Comparison of ENCODE assay signal across 28 cellular contexts in the genomic region with DNA sequence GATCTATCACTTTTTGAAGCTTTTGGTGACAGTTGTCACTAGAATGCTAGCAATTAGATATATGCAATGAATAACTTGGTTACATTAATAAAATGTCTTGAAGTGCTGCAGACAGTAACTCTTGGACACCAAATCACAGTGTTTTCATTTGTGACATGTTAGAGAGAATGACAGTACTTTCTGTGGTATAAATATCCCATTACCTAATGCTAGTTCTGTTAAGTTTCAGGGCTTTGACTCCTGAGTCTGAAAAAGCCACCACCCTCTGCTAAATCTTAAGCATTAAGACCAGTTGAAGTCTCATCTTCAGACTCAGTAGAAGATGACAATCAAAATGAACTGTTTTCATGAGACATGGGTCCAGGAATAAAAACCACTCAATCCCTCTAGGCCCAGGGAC. TPM values are rescaled to one million over a fixed set of nuclear protein-coding genes. Genes with fewer than 3 reads are reported as not detected.
"Had no signal": no experiment of that assay in that cellular context is flagged by ENCODE, and none has a peak within 500 bp of the region (broad histone marks: within the 10 kb centered on the region; RNA-seq: fewer than 3 reads in every experiment).

No MANE protein-coding gene starts in this region.

- DNase-seq: activated CD4-positive, alpha-beta T cell treated with anti-CD3 and anti-CD28 coated beads for 4 hours; activated CD8-positive, alpha-beta memory T cell treated with anti-CD3 and anti-CD28 coated beads, Interleukin-2, amount 50 U/mL, for 4 hours; activated CD8-positive, alpha-beta T cell treated with anti-CD3 and anti-CD28 coated beads for 36 hours; activated gamma-delta T cell treated with Interleukin-2 at 50 U/mL for 16 hours; activated naive CD4-positive, alpha-beta T cell treated with anti-CD3 and anti-CD28 coated beads, Interleukin-2, amount 10 ng/mL, durations not matched to agents 7 days and 5 days; activated naive CD8-positive, alpha-beta T cell treated with anti-CD3 and anti-CD28 coated beads for 36 hours; activated T-cell treated with anti-CD3 and anti-CD28 coated beads, Interleukin-2, amount 50 U/mL, for 72 hours; cerebellar nuclear complex; MG63; NCI-H1105 treated with DMSO at 0.1 percent for 48 hours; NCI-H1436 treated with DMSO at 0.1 percent for 48 hours; NCI-H187; NCI-H2081 treated with DMSO at 0.1 percent for 48 hours; NCI-H2171; NCI-H226; NCI-H526; NCI-H774; SJCRH30; SK-N-SH; T-helper 1 cell; WERI-Rb-1 had no signal

- ATAC-seq: activated CD8-positive, alpha-beta T cell treated with anti-CD3 and anti-CD28 coated beads for 36 hours; activated T-cell treated with anti-CD3 and anti-CD28 coated beads, Interleukin-2, amount 50 U/mL, for 72 hours had no signal

RNA-seq across cellular contexts. Expression of a gene that starts 10.6 kb away (rescaled TPM):
- total RNA-seq: activated CD8-positive, alpha-beta T cell treated with anti-CD3 and anti-CD28 coated beads for 36 hours; activated naive CD8-positive, alpha-beta T cell treated with anti-CD3 and anti-CD28 coated beads for 36 hours; activated T-cell treated with anti-CD3 and anti-CD28 coated beads, Interleukin-2, amount 50 U/mL, for 72 hours; activated T-helper 2 cell treated with anti-CD3 and anti-CD28 coated beads, Interferon-gamma antibody, Interleukin-2, Interleukin-4, amounts not matched to agents 10 μg/mL and 5 μg/mL and 100 μg/mL, durations not matched to agents 14 hours and 24 hours and 36 hours; cardiac septum; NCI-H460; OCI-LY7; RPMI7951; SJCRH30; T-helper 2 cell treated with Interferon-gamma antibody and Interleukin-4, amounts not matched to agents 100 ng/mL and 5 ng/mL, for 36 hours had no signal
- polyA plus RNA-seq: SK-N-SH had no signal

RNA-seq across cellular contexts. Expression of a gene that starts 13.9 kb away (rescaled TPM):
- total RNA-seq: activated CD8-positive, alpha-beta T cell treated with anti-CD3 and anti-CD28 coated beads for 36 hours; activated naive CD8-positive, alpha-beta T cell treated with anti-CD3 and anti-CD28 coated beads for 36 hours; activated T-cell treated with anti-CD3 and anti-CD28 coated beads, Interleukin-2, amount 50 U/mL, for 72 hours; activated T-helper 2 cell treated with anti-CD3 and anti-CD28 coated beads, Interferon-gamma antibody, Interleukin-2, Interleukin-4, amounts not matched to agents 10 μg/mL and 5 μg/mL and 100 μg/mL, durations not matched to agents 14 hours and 24 hours and 36 hours; cardiac septum; NCI-H460; OCI-LY7; RPMI7951; SJCRH30; T-helper 2 cell treated with Interferon-gamma antibody and Interleukin-4, amounts not matched to agents 100 ng/mL and 5 ng/mL, for 36 hours had no signal
- polyA plus RNA-seq: adipose tissue, SK-N-SH had no signal

RNA-seq across cellular contexts. Expression of a gene that starts 38.9 kb away (rescaled TPM):
- total RNA-seq: activated CD8-positive, alpha-beta T cell treated with anti-CD3 and anti-CD28 coated beads for 36 hours; activated naive CD8-positive, alpha-beta T cell treated with anti-CD3 and anti-CD28 coated beads for 36 hours; activated T-cell treated with anti-CD3 and anti-CD28 coated beads, Interleukin-2, amount 50 U/mL, for 72 hours; activated T-helper 2 cell treated with anti-CD3 and anti-CD28 coated beads, Interferon-gamma antibody, Interleukin-2, Interleukin-4, amounts not matched to agents 10 μg/mL and 5 μg/mL and 100 μg/mL, durations not matched to agents 14 hours and 24 hours and 36 hours; cardiac septum; NCI-H460; OCI-LY7; RPMI7951; SJCRH30; T-helper 2 cell treated with Interferon-gamma antibody and Interleukin-4, amounts not matched to agents 100 ng/mL and 5 ng/mL, for 36 hours had no signal
- polyA plus RNA-seq: adipose tissue, SK-N-SH had no signal
